12 cellular contexts compared by ENCODE assay signal in genomic region chr18:2881088-2881487, GRCh38. TPM values are rescaled to one million over a fixed set of nuclear protein-coding genes. Genes with fewer than 3 reads are reported as not detected.
DNase-seq lines count a peak whose midpoint lies in the region; ATAC-seq and TF ChIP-seq lines count a peak whose summit lies in the region.
"Had no signal": no experiment of that assay in that cellular context is flagged by ENCODE, and none has a peak within 500 bp of the region (broad histone marks: within the 10 kb centered on the region; RNA-seq: fewer than 3 reads in every experiment).

No MANE protein-coding gene starts in this region.

- H3K4me3 Mint-ChIP-seq in MCF 10A (ENCODE audit: unreplicated experiment) = no peak overlapping the region
- H3K4me3 Mint-ChIP-seq in activated T-helper 2 cell treated with anti-CD3 and anti-CD28 coated beads, Interferon-gamma antibody, Interleukin-2, Interleukin-4, amounts not matched to agents 10 μg/mL and 5 μg/mL and 100 μg/mL, durations not matched to agents 14 hours and 24 hours and 36 hours (ENCODE audit: low read depth) = peak overlapping the region; percentile 52
- H3K4me3 Mint-ChIP-seq: stimulated activated memory B cell treated with anti-CD40 and anti-IgM and Interleukin-4, amounts not matched to agents 10 μg/mL and 1 μg/mL and 100 μg/mL, for 72 hours had no signal

- H3K27ac ChIP-seq in breast epithelium (peak overlapping the region; percentile 75 to 90), left lung (peak overlapping the region; percentile 16 to 24), hepatocyte (no peak overlapping the region)
- H3K27ac ChIP-seq: body of pancreas had no signal

- no peaks in the 10 kb centered on the region for H3K4me1 Mint-ChIP-seq in MCF 10A (ENCODE audit: insufficient read depth, unreplicated experiment)
- H3K4me1 Mint-ChIP-seq in activated T-helper 2 cell treated with anti-CD3 and anti-CD28 coated beads, Interferon-gamma antibody, Interleukin-2, Interleukin-4, amounts not matched to agents 10 μg/mL and 5 μg/mL and 100 μg/mL, durations not matched to agents 14 hours and 24 hours and 36 hours (ENCODE audit: low read depth) = peaks cover 34% of the 10 kb centered on the region

- 83% methylated on average over 7 of the region's 7 CpGs for WGBS in hepatocyte (ENCODE audit: low lambda C conversion rate, missing lambda C conversion rate)

- CTCF ChIA-PET in MCF 10A (lab: Yijun Ruan, JAX) = interaction anchor here (0.6 kb wide), 1 partner anchor 51 kb away, joined by 3 read pairs; no protein-coding TSS in a partner anchor

- no peaks in the 10 kb centered on the region for H3K36me3 Mint-ChIP-seq in MCF 10A (ENCODE audit: insufficient read depth, unreplicated experiment)
- peaks cover 21% of the 10 kb centered on the region for H3K36me3 Mint-ChIP-seq in activated T-helper 2 cell treated with anti-CD3 and anti-CD28 coated beads, Interferon-gamma antibody, Interleukin-2, Interleukin-4, amounts not matched to agents 10 μg/mL and 5 μg/mL and 100 μg/mL, durations not matched to agents 14 hours and 24 hours and 36 hours (ENCODE audit: low read depth)

- no peak overlapping the region for H3K27ac Mint-ChIP-seq in MCF 10A (ENCODE audit: low read depth, unreplicated experiment)
- H3K27ac Mint-ChIP-seq in activated T-helper 2 cell treated with anti-CD3 and anti-CD28 coated beads, Interferon-gamma antibody, Interleukin-2, Interleukin-4, amounts not matched to agents 10 μg/mL and 5 μg/mL and 100 μg/mL, durations not matched to agents 14 hours and 24 hours and 36 hours = peak overlapping the region; percentile 68
- H3K27ac Mint-ChIP-seq: stimulated activated memory B cell treated with anti-CD40 and anti-IgM and Interleukin-4, amounts not matched to agents 10 μg/mL and 1 μg/mL and 100 μg/mL, for 72 hours had no signal

- TF ChIP-seq CTCF in breast epithelium (IDR thresholded peaks at IDR 0.05) (no peak), MCF 10A (IDR thresholded peaks at IDR 0.05; ENCODE audit: unreplicated experiment) (no peak), left lung (IDR thresholded peaks at IDR 0.05) (no peak), hepatocyte (IDR thresholded peaks at IDR 0.05; ENCODE audit: poor library complexity) (no peak)

- intact Hi-C loops in breast epithelium (cut with DNase I; ENCODE audit: low total_unique reads) = no loop called here
- intact Hi-C loops in MCF 10A (cut with micrococcal nuclease) = no loop called here
- intact Hi-C loops in activated T-helper 2 cell treated with anti-CD3 and anti-CD28 coated beads, Interferon-gamma antibody, Interleukin-2, Interleukin-4, amounts not matched to agents 10 μg/mL and 5 μg/mL and 100 μg/mL, durations not matched to agents 14 hours and 24 hours and 36 hours (cut with micrococcal nuclease) = no loop called here
- intact Hi-C loops in left lung (cut with DNase I) = no loop called here

- H3K79me2 ChIP-seq in hepatocyte = no peaks in the 10 kb centered on the region

- no TSS peak for BruUV-seq in MCF 10A (replicated peaks; lab: Mats Ljungman, UMichigan)

- H2AFZ ChIP-seq in hepatocyte = no peak overlapping the region

- no peaks in the 10 kb centered on the region for H3K4me1 ChIP-seq in breast epithelium
- H3K4me1 ChIP-seq in left lung = peaks cover 0 to 35% of the 10 kb centered on the region in 2 donors
- no peaks in the 10 kb centered on the region for H3K4me1 ChIP-seq in hepatocyte (ENCODE audit: insufficient read depth)
- H3K4me1 ChIP-seq: body of pancreas had no signal

- POLR2A ChIA-PET in MCF 10A (lab: Yijun Ruan, JAX) = no interaction called here

- TF ChIP-seq POLR2A in breast epithelium (IDR thresholded peaks at IDR 0.05) = no peak

- DNase-seq in breast epithelium (ENCODE audit: low spot score in 2 of 2) (no peak), MCF 10A (ENCODE audit: unreplicated experiment) (no peak), left lung (no peak), hepatocyte (ENCODE audit: low spot score) (no peak), NCI-H2196 treated with DMSO at 0.1 percent for 48 hours (lab: John Stamatoyannopoulos, UW; ENCODE audit: unreplicated experiment) (no peak)
- DNase-seq in activated T-helper 2 cell treated with anti-CD3 and anti-CD28 coated beads, Interferon-gamma antibody, Interleukin-2, Interleukin-4, amounts not matched to agents 10 μg/mL and 5 μg/mL and 100 μg/mL, durations not matched to agents 14 hours and 24 hours and 36 hours (ENCODE audit: low spot score) = no peak
- DNase-seq: activated CD4-positive, alpha-beta T cell treated with anti-CD3 and anti-CD28 coated beads for 1 hour; NCI-H2029 treated with DMSO at 0.1 percent for 48 hours had no signal

- H3K4me3 ChIP-seq in breast epithelium = no peak overlapping the region
- no peak overlapping the region for H3K4me3 ChIP-seq in left lung
- no peak overlapping the region for H3K4me3 ChIP-seq in hepatocyte
- H3K4me3 ChIP-seq: body of pancreas had no signal

- H3K36me3 ChIP-seq in breast epithelium (no peaks in the 10 kb centered on the region), left lung (no peaks in the 10 kb centered on the region), hepatocyte (replicated peaks; ENCODE audit: insufficient read depth, low read depth) (no peaks in the 10 kb centered on the region)

- no peaks in the 10 kb centered on the region for H3K27me3 ChIP-seq in breast epithelium
- H3K27me3 ChIP-seq in left lung = no peaks in the 10 kb centered on the region
- no peaks in the 10 kb centered on the region for H3K27me3 ChIP-seq in hepatocyte
- H3K27me3 ChIP-seq: body of pancreas had no signal

- H3K9me3 ChIP-seq in breast epithelium = no peaks in the 10 kb centered on the region
- no peaks in the 10 kb centered on the region for H3K9me3 ChIP-seq in left lung
- H3K9me3 ChIP-seq in hepatocyte (ENCODE audit: low read depth) = no peaks in the 10 kb centered on the region
- H3K9me3 ChIP-seq: body of pancreas had no signal

- H3K9me3 Mint-ChIP-seq in MCF 10A (ENCODE audit: unreplicated experiment) = no peaks in the 10 kb centered on the region
- H3K9me3 Mint-ChIP-seq in activated T-helper 2 cell treated with anti-CD3 and anti-CD28 coated beads, Interferon-gamma antibody, Interleukin-2, Interleukin-4, amounts not matched to agents 10 μg/mL and 5 μg/mL and 100 μg/mL, durations not matched to agents 14 hours and 24 hours and 36 hours = peaks cover 3% of the 10 kb centered on the region
- H3K9me3 Mint-ChIP-seq: stimulated activated memory B cell treated with anti-CD40 and anti-IgM and Interleukin-4, amounts not matched to agents 10 μg/mL and 1 μg/mL and 100 μg/mL, for 72 hours had no signal

- H3K4me2 ChIP-seq in hepatocyte = no peak overlapping the region

- peak; percentile 13 for ATAC-seq in left lung
- no peak for ATAC-seq in HG03139 (IDR thresholded peaks at IDR 0.05; ENCODE audit: unreplicated experiment)
- ATAC-seq in GM21528 (IDR thresholded peaks at IDR 0.05; ENCODE audit: low FRiP score, unreplicated experiment) = no peak
- ATAC-seq: stimulated activated memory B cell treated with anti-CD40 and anti-IgM and Interleukin-4, amounts not matched to agents 10 μg/mL and 1 μg/mL and 100 μg/mL, for 72 hours had no signal

- no peaks in the 10 kb centered on the region for H4K20me1 ChIP-seq in hepatocyte (ENCODE audit: insufficient read depth, poor library complexity, severe bottlenecking)

- H3K27me3 Mint-ChIP-seq in MCF 10A (ENCODE audit: insufficient read depth, unreplicated experiment) = peaks cover 23% of the 10 kb centered on the region
- H3K27me3 Mint-ChIP-seq in activated T-helper 2 cell treated with anti-CD3 and anti-CD28 coated beads, Interferon-gamma antibody, Interleukin-2, Interleukin-4, amounts not matched to agents 10 μg/mL and 5 μg/mL and 100 μg/mL, durations not matched to agents 14 hours and 24 hours and 36 hours (ENCODE audit: low read depth) = no peaks in the 10 kb centered on the region
- H3K27me3 Mint-ChIP-seq: stimulated activated memory B cell treated with anti-CD40 and anti-IgM and Interleukin-4, amounts not matched to agents 10 μg/mL and 1 μg/mL and 100 μg/mL, for 72 hours had no signal

- no peaks in the 10 kb centered on the region for H3K9me2 ChIP-seq in hepatocyte (replicated peaks; ENCODE audit: insufficient read depth)

RNA-seq across cellular contexts. Expression of gene EMILIN2, which starts 34.3 kb away (rescaled TPM):
- total RNA-seq in breast epithelium = 10 to 100 TPM; 23.9 to 45.1 (median 32.4) TPM
- not detected in 2 replicates for total RNA-seq in MCF 10A (2022)
- total RNA-seq in activated T-helper 2 cell treated with anti-CD3 and anti-CD28 coated beads, Interferon-gamma antibody, Interleukin-2, Interleukin-4, amounts not matched to agents 10 μg/mL and 5 μg/mL and 100 μg/mL, durations not matched to agents 14 hours and 24 hours and 36 hours = 53.4 and 53.5 TPM in 2 replicates
- total RNA-seq in left lung = 10 to 100 TPM; 28.2 to 56.2 TPM
- 10.6 and 11.9 TPM in 2 replicates for total RNA-seq in hepatocyte
- 16.8 and 21.6 TPM in 2 replicates for polyA plus RNA-seq in hepatocyte

Comparison
In these comparisons a context has a peak if more than half of its experiments do, and no peak if none do; other contexts are left out.
1. RNA of gene EMILIN2, which starts 34.3 kb away (total RNA-seq): 28.2 to 56.2 TPM in left lung, 53.4 to 53.5 TPM in activated T-helper 2 cell treated with anti-CD3 and anti-CD28 coated beads, Interferon-gamma antibody, Interleukin-2, Interleukin-4, amounts not matched to agents 10 μg/mL and 5 μg/mL and 100 μg/mL, durations not matched to agents 14 hours and 24 hours and 36 hours, 23.9 to 45.1 TPM in breast epithelium and 10.6 to 11.9 TPM in hepatocyte; not detected in MCF 10A; every median in the first group is over 10 times any median in the second.